In the genomic region with DNA sequence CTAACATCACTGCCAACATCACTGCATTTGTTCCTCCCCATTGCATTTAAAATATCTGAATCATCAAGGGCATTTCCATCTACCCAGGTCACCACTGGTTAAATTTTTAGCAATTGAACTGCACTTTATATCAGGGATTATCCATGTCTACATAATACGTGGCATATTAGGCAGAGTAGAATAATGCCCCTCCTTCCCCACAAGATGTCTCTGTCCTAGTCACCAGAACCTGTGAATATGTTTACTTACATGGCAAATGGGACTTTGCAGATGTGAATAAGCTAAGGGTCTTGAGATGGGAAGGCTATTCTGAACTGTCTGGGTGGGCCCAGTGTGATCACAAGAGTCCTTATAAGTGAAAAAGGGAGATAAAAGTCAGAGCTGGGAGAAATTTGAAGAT, we compare ENCODE assay signal across 1 cellular context.
TF ChIP-seq lines count a peak whose summit lies in the region.

No MANE protein-coding gene starts in this region.

TF ChIP-seq in HCT116, 20 proteins besides CTCF, POLR2A, EP300 and RAD21 (continued from another document):
- TF ChIP-seq, protein P1, sequence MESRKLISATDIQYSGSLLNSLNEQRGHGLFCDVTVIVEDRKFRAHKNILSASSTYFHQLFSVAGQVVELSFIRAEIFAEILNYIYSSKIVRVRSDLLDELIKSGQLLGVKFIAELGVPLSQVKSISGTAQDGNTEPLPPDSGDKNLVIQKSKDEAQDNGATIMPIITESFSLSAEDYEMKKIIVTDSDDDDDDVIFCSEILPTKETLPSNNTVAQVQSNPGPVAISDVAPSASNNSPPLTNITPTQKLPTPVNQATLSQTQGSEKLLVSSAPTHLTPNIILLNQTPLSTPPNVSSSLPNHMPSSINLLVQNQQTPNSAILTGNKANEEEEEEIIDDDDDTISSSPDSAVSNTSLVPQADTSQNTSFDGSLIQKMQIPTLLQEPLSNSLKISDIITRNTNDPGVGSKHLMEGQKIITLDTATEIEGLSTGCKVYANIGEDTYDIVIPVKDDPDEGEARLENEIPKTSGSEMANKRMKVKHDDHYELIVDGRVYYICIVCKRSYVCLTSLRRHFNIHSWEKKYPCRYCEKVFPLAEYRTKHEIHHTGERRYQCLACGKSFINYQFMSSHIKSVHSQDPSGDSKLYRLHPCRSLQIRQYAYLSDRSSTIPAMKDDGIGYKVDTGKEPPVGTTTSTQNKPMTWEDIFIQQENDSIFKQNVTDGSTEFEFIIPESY (IDR thresholded peaks at IDR 0.05; ENCODE audit: extremely low read depth, insufficient replicate concordance, low read length): no peak
- TF ChIP-seq TCF7L2 (IDR thresholded peaks at IDR 0.05; ENCODE audit: borderline replicate concordance, extremely low read depth, insufficient read depth, insufficient read length) (no peak), FOSL1 (IDR thresholded peaks at IDR 0.05; ENCODE audit: low read depth) (no peak), ZNF274 (IDR thresholded peaks at IDR 0.05; ENCODE audit: low read depth, low read length) (no peak), EGR1 (IDR thresholded peaks at IDR 0.05; ENCODE audit: low read depth) (no peak), POLR2AphosphoS5 (IDR thresholded peaks at IDR 0.05; ENCODE audit: low read depth, low read length) (no peak), SRF (IDR thresholded peaks at IDR 0.05; ENCODE audit: low read depth) (no peak)
